In genomic region chr14:69766984-69767368, GRCh38 we compare ENCODE assay signal across 8 cellular contexts. TPM values are rescaled to one million over a fixed set of nuclear protein-coding genes. Genes with fewer than 3 reads are reported as not detected.
A peak's percentile ranks its signal among the peaks of the same experiment; 100 is the strongest.
DNase-seq lines count a peak whose midpoint lies in the region; ATAC-seq and TF ChIP-seq lines count a peak whose summit lies in the region.

TSS of gene SRSF5 (plus strand) at chr14:69767142. CDS start at chr14:69768157, 1,015 bp downstream.

- H3K9ac ChIP-seq in liver (ENCODE audit: low read depth in 1 of 2, low read length in 2 of 2) = peak within 1 kb of the TSS; percentile 96 to 100

- peaks cover 7% of the 10 kb centered on the region for H3K9me3 Mint-ChIP-seq in activated CD4-positive, alpha-beta memory T cell treated with anti-CD3 and anti-CD28 coated beads for 36 hours

- TF ChIP-seq RAD21 in liver (IDR thresholded peaks at IDR 0.05) = no peak

- peaks cover 9 to 37% (median 35%) of the 10 kb centered on the region in 4 donors for H3K36me3 ChIP-seq in liver (ENCODE audit: control insufficient read depth in 4 of 4, insufficient read depth in 3 of 4, low read depth in 1 of 4, low read length in 3 of 4)

- H3K27me3 Mint-ChIP-seq in activated CD4-positive, alpha-beta memory T cell treated with anti-CD3 and anti-CD28 coated beads for 36 hours = no peaks in the 10 kb centered on the region

- TF ChIP-seq CTCF in dorsolateral prefrontal cortex (IDR thresholded peaks at IDR 0.05 in 54 of 56, conservative IDR thresholded peaks at IDR 0.05 in 2 of 56; ENCODE audit: low read depth in 1 of 56, partially characterized antibody in 56 of 56) (peak in 5 of 56 donors; percentile 8 to 22 (median 17)), liver (IDR thresholded peaks at IDR 0.05; ENCODE audit: low read depth, low read length, missing input control) (no peak)

- H3K36me3 Mint-ChIP-seq in activated CD4-positive, alpha-beta memory T cell treated with anti-CD3 and anti-CD28 coated beads for 36 hours = peaks cover 50% of the 10 kb centered on the region

- peak; percentile 92 for ATAC-seq in GM19438 (IDR thresholded peaks at IDR 0.05; ENCODE audit: low read depth, unreplicated experiment)
- ATAC-seq in HG03575 (IDR thresholded peaks at IDR 0.05; ENCODE audit: extremely low read depth, insufficient number of reproducible peaks, low FRiP score, unreplicated experiment) = peak; percentile 52

- peaks cover 73% of the 10 kb centered on the region for H3K4me1 Mint-ChIP-seq in activated CD4-positive, alpha-beta memory T cell treated with anti-CD3 and anti-CD28 coated beads for 36 hours (ENCODE audit: low read depth)

- CTCF ChIA-PET in activated CD4-positive, alpha-beta memory T cell treated with anti-CD3 and anti-CD28 coated beads for 36 hours (lab: Charles Lee) = interaction anchor here (1.0 kb wide), 2 partner anchors 40 to 154 kb away, joined by 3 read pairs; no protein-coding TSS in a partner anchor

- H3K4me3 ChIP-seq in dorsolateral prefrontal cortex (peak within 1 kb of the TSS; percentile 75 to 100 (median 92)), liver (ENCODE audit: low read depth in 1 of 3, low read length in 3 of 3) (peak within 1 kb of the TSS; percentile 73 to 86 (median 77))

- H3K27me3 ChIP-seq in dorsolateral prefrontal cortex = no peaks in the 10 kb centered on the region
- no peaks in the 10 kb centered on the region for H3K27me3 ChIP-seq in liver (ENCODE audit: control insufficient read depth in 4 of 4, insufficient read depth in 4 of 4, low read length in 3 of 4)

- WGBS in liver = under 1% methylated on average over 31 of the region's 31 CpGs

- POLR2A ChIA-PET in activated CD4-positive, alpha-beta memory T cell treated with anti-CD3 and anti-CD28 coated beads for 36 hours (lab: Charles Lee) = interaction anchor here (0.7 to 3.0 kb wide), 8 partner anchors 10 to 875 kb away, joined by 3 to 22 read pairs (median 4); partner anchors contain the start of genes SUSD6 and TTC9

- no peaks in the 10 kb centered on the region for H3K9me3 ChIP-seq in liver (ENCODE audit: control insufficient read depth in 4 of 4, low read length in 3 of 4)

- peak within 1 kb of the TSS; percentile 93 to 100 (median 100) for H3K27ac ChIP-seq in dorsolateral prefrontal cortex
- H3K27ac ChIP-seq in liver (ENCODE audit: low read depth in 1 of 2, low read length in 2 of 2) = peak within 1 kb of the TSS; percentile 97 to 100

- H3K4me3 Mint-ChIP-seq in activated CD4-positive, alpha-beta memory T cell treated with anti-CD3 and anti-CD28 coated beads for 36 hours = peak within 1 kb of the TSS; percentile 99

- peaks cover 6 to 35% (median 24%) of the 10 kb centered on the region in 4 donors for H3K4me1 ChIP-seq in liver (ENCODE audit: control insufficient read depth in 4 of 4, insufficient read depth in 4 of 4, low read length in 3 of 4)

- peak within 1 kb of the TSS; percentile 99 for H3K27ac Mint-ChIP-seq in activated CD4-positive, alpha-beta memory T cell treated with anti-CD3 and anti-CD28 coated beads for 36 hours

- intact Hi-C loops in activated CD4-positive, alpha-beta memory T cell treated with anti-CD3 and anti-CD28 coated beads for 36 hours (cut with micrococcal nuclease) = loop anchor here (1.0 to 10.0 kb wide), 9 partner anchors 12 to 1138 kb away; partner anchors contain the start of genes ERH, MED6, PCNX1 and SLC39A9
- intact Hi-C loops in dorsolateral prefrontal cortex (cut with DNase I) = loop anchor here (2.0 to 5.0 kb wide), 3 partner anchors 60 to 614 kb away; partner anchors contain the start of genes SUSD6 (in 2 of the 2) and DCAF5 (in 1 of the 2)

- peak; percentile 99 for DNase-seq in CD1c-positive myeloid dendritic cell (ENCODE audit: extremely low spot score)
- peak; percentile 75 for DNase-seq in NCI-H82 treated with DMSO at 0.1 percent for 48 hours (lab: John Stamatoyannopoulos, UW; ENCODE audit: unreplicated experiment)
- DNase-seq in activated CD4-positive, alpha-beta memory T cell treated with anti-CD3 and anti-CD28 coated beads for 36 hours = peak; percentile 96
- DNase-seq in dorsolateral prefrontal cortex = peak; percentile 95 to 98 (median 97)
- peak; percentile 94 for DNase-seq in stimulated activated CD4-positive, alpha-beta T cell treated with anti-CD3 and anti-CD28 coated beads, Interleukin-4, amount 100 ng/mL, for 24 hours

TF ChIP-seq in liver, 16 proteins besides CTCF, POLR2A, EP300 and RAD21:
- no peak for TF ChIP-seq FOXA1 (IDR thresholded peaks at IDR 0.05)
- no peak for TF ChIP-seq FOXA2 (IDR thresholded peaks at IDR 0.05)
- TF ChIP-seq JUND (IDR thresholded peaks at IDR 0.05) = peak; percentile 52 to 67
- TF ChIP-seq TAF1 (conservative IDR thresholded peaks at IDR 0.05) = peak; percentile 98
- TF ChIP-seq ATF3 (IDR thresholded peaks at IDR 0.05) = peak; percentile 75
- TF ChIP-seq, protein P1, sequence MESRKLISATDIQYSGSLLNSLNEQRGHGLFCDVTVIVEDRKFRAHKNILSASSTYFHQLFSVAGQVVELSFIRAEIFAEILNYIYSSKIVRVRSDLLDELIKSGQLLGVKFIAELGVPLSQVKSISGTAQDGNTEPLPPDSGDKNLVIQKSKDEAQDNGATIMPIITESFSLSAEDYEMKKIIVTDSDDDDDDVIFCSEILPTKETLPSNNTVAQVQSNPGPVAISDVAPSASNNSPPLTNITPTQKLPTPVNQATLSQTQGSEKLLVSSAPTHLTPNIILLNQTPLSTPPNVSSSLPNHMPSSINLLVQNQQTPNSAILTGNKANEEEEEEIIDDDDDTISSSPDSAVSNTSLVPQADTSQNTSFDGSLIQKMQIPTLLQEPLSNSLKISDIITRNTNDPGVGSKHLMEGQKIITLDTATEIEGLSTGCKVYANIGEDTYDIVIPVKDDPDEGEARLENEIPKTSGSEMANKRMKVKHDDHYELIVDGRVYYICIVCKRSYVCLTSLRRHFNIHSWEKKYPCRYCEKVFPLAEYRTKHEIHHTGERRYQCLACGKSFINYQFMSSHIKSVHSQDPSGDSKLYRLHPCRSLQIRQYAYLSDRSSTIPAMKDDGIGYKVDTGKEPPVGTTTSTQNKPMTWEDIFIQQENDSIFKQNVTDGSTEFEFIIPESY (IDR thresholded peaks at IDR 0.05) = peak; percentile 97
- TF ChIP-seq HNF4A (conservative IDR thresholded peaks at IDR 0.05) = peak; percentile 87 to 90
- peak; percentile 92 for TF ChIP-seq SP1 (IDR thresholded peaks at IDR 0.05)
- TF ChIP-seq HNF4G (IDR thresholded peaks at IDR 0.05) = peak; percentile 78
- TF ChIP-seq, protein P2, sequence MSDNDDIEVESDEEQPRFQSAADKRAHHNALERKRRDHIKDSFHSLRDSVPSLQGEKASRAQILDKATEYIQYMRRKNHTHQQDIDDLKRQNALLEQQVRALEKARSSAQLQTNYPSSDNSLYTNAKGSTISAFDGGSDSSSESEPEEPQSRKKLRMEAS (IDR thresholded peaks at IDR 0.05) = peak; percentile 79
- peak; percentile 74 for TF ChIP-seq NR2F2 (IDR thresholded peaks at IDR 0.05)
- TF ChIP-seq RXRA (IDR thresholded peaks at IDR 0.05) = peak; percentile 68 to 83
- peak; percentile 93 to 96 for TF ChIP-seq GABPA (IDR thresholded peaks at IDR 0.05 in 1 of 2, conservative IDR thresholded peaks at IDR 0.05 in 1 of 2)
- peak; percentile 93 for TF ChIP-seq YY1 (IDR thresholded peaks at IDR 0.05)
- TF ChIP-seq EGR1 (IDR thresholded peaks at IDR 0.05; ENCODE audit: low read depth in 2 of 2) = peak in 1 of 2 donors; percentile 72
- TF ChIP-seq, protein P3, sequence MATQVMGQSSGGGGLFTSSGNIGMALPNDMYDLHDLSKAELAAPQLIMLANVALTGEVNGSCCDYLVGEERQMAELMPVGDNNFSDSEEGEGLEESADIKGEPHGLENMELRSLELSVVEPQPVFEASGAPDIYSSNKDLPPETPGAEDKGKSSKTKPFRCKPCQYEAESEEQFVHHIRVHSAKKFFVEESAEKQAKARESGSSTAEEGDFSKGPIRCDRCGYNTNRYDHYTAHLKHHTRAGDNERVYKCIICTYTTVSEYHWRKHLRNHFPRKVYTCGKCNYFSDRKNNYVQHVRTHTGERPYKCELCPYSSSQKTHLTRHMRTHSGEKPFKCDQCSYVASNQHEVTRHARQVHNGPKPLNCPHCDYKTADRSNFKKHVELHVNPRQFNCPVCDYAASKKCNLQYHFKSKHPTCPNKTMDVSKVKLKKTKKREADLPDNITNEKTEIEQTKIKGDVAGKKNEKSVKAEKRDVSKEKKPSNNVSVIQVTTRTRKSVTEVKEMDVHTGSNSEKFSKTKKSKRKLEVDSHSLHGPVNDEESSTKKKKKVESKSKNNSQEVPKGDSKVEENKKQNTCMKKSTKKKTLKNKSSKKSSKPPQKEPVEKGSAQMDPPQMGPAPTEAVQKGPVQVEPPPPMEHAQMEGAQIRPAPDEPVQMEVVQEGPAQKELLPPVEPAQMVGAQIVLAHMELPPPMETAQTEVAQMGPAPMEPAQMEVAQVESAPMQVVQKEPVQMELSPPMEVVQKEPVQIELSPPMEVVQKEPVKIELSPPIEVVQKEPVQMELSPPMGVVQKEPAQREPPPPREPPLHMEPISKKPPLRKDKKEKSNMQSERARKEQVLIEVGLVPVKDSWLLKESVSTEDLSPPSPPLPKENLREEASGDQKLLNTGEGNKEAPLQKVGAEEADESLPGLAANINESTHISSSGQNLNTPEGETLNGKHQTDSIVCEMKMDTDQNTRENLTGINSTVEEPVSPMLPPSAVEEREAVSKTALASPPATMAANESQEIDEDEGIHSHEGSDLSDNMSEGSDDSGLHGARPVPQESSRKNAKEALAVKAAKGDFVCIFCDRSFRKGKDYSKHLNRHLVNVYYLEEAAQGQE (IDR thresholded peaks at IDR 0.05) = peak; percentile 85

RNA-seq across cellular contexts. Expression of gene SRSF5, which starts in this region (rescaled TPM):
- total RNA-seq in activated CD4-positive, alpha-beta memory T cell treated with anti-CD3 and anti-CD28 coated beads for 36 hours = 100 to 1,000 TPM; 289 to 303 TPM
- 100 to 1,000 TPM; 348 to 822 (median 535) TPM for total RNA-seq in dorsolateral prefrontal cortex
- 100 to 1,000 TPM in 1 of 2 donors, 10 to 100 TPM in 1; 74.4 to 254 TPM for total RNA-seq in liver
- polyA plus RNA-seq in liver = 100 to 1,000 TPM in 1 of 2 donors, 10 to 100 TPM in 1; 89.7 to 205 TPM

Comparison
In these comparisons a context has a peak if more than half of its experiments do, and no peak if none do; other contexts are left out.
1. Peak in every context shown above with its lines: DNase-seq, ATAC-seq, H3K4me3 ChIP-seq and H3K27ac ChIP-seq.